In genomic region chrX:118495061-118495921, GRCh38 we compare ENCODE assay signal across 8 cellular contexts. TPM values are rescaled to one million over a fixed set of nuclear protein-coding genes. Genes with fewer than 3 reads are reported as not detected.
DNase-seq lines count a peak whose midpoint lies in the region; ATAC-seq and TF ChIP-seq lines count a peak whose summit lies in the region.

DOCK11 (plus strand) TSS chrX:118495815; CDS start chrX:118495972, 157 bp downstream.

- no peaks in the 10 kb centered on the region for H3K9me3 ChIP-seq in colonic mucosa

- peak within 1 kb of the TSS; percentile 61 to 72 for H3K9ac ChIP-seq in colonic mucosa (ENCODE audit: low read depth in 2 of 2, low read length in 2 of 2)

- H3K27me3 ChIP-seq in ACC112 (ENCODE audit: insufficient read depth, low read length) (no peaks in the 10 kb centered on the region), colonic mucosa (peaks cover 4% of the 10 kb centered on the region)

- no peak within 1 kb of the TSS for H3K27ac ChIP-seq in ACC112 (ENCODE audit: low read depth, low read length)
- H3K27ac ChIP-seq in colonic mucosa: peak within 1 kb of the TSS; percentile 79

- intact Hi-C loops in colonic mucosa (cut with DNase I): no loop called here

- H3K4me3 ChIP-seq in ACC112 (ENCODE audit: low read depth, low read length) (peak within 1 kb of the TSS; percentile 80), colonic mucosa (peak within 1 kb of the TSS; percentile 56)

- ATAC-seq in GM18861 (IDR thresholded peaks at IDR 0.05; ENCODE audit: unreplicated experiment): peak; percentile 41
- peak; percentile 66 for ATAC-seq in HG03095 (IDR thresholded peaks at IDR 0.05; ENCODE audit: unreplicated experiment)
- ATAC-seq in left lobe of liver: peak; percentile 94

- peaks cover 17% of the 10 kb centered on the region for H3K79me2 ChIP-seq in ACC112 (ENCODE audit: control insufficient read depth, insufficient read depth, low read length, unreplicated experiment)

- H3K36me3 ChIP-seq in ACC112 (ENCODE audit: insufficient read depth, low read length): no peaks in the 10 kb centered on the region
- H3K36me3 ChIP-seq in colonic mucosa: no peaks in the 10 kb centered on the region

- DNase-seq in NCI-H446 treated with DMSO at 0.1 percent for 48 hours (lab: John Stamatoyannopoulos, UW) (peak; percentile 73), colonic mucosa (peak; percentile 71), left lobe of liver (ENCODE audit: low spot score) (peak; percentile 58)
- DNase-seq in activated CD4-positive, alpha-beta T cell treated with anti-CD3 and anti-CD28 coated beads for 48 hours: peak; percentile 85
- DNase-seq in stimulated activated CD4-positive, alpha-beta T cell treated with anti-CD3 and anti-CD28 coated beads, Interleukin-1b, Interleukin-23, amount 100 ng/mL, for 48 hours: peak; percentile 83

- H3K4me1 ChIP-seq in ACC112 (ENCODE audit: control insufficient read depth, insufficient read depth, low read length, unreplicated experiment) (peaks cover 11% of the 10 kb centered on the region), colonic mucosa (no peaks in the 10 kb centered on the region)

- no peak for TF ChIP-seq CTCF in colonic mucosa (IDR thresholded peaks at IDR 0.05)

- peak within 1 kb of the TSS; percentile 75 for H2AFZ ChIP-seq in ACC112 (ENCODE audit: low read length, unreplicated experiment)

RNA-seq across cellular contexts. Expression of gene DOCK11, which starts in this region (rescaled TPM):
- total RNA-seq in colonic mucosa: 1 to 10 TPM; 3.3 to 8.7 TPM
- total RNA-seq in left lobe of liver: 2.1 TPM

Comparison
In these comparisons a context has a peak if more than half of its experiments do, and no peak if none do; other contexts are left out.
1. ATAC-seq: peak in every context shown above with its lines; median percentile 94 in left lobe of liver; 66 in HG03095; 41 in GM18861.